In genomic region chr6:63516186-63516944, GRCh38 we compare ENCODE assay signal across 19 cellular contexts. TPM values are rescaled to one million over a fixed set of nuclear protein-coding genes. Genes with fewer than 3 reads are reported as not detected.
DNase-seq lines count a peak whose midpoint lies in the region; ATAC-seq, FAIRE-seq and TF ChIP-seq lines count a peak whose summit lies in the region.
"Had no signal": no experiment of that assay in that cellular context is flagged by ENCODE, and none has a peak within 500 bp of the region (broad histone marks: within the 10 kb centered on the region; RNA-seq: fewer than 3 reads in every experiment).

No MANE protein-coding gene starts in this region.

- H3K4me3 ChIP-seq in fibroblast of pulmonary artery (replicated peaks; ENCODE audit: low read depth, low read length) (no peak overlapping the region), pancreas (no peak overlapping the region)

- intact Hi-C loops in pancreas (cut with DNase I): no loop called here

- TF ChIP-seq CTCF in WTC11 (IDR thresholded peaks at IDR 0.05) (no peak), fibroblast of pulmonary artery (IDR thresholded peaks at IDR 0.05; ENCODE audit: low read length, missing control alignments) (no peak), pancreas (IDR thresholded peaks at IDR 0.05) (no peak)

- no peaks in the 10 kb centered on the region for H3K36me3 ChIP-seq in pancreas
- H3K36me3 ChIP-seq: brain microvascular endothelial cell had no signal

- H3K27ac Mint-ChIP-seq in WTC11 (no peak overlapping the region), immature natural killer cell (no peak overlapping the region)
- H3K27ac Mint-ChIP-seq: activated CD4-positive, alpha-beta T cell treated with anti-CD3 and anti-CD28 coated beads, Interleukin-2, amount 10 ng/mL, durations not matched to agents 7 days and 5 days; activated naive CD4-positive, alpha-beta T cell treated with anti-CD3 and anti-CD28 coated beads, Interleukin-2, amount 10 ng/mL, durations not matched to agents 7 days and 5 days had no signal

- H3K27me3 Mint-ChIP-seq in WTC11 (ENCODE audit: low read depth): no peaks in the 10 kb centered on the region; the same call in 1 of the 2 replicates
- H3K27me3 Mint-ChIP-seq in immature natural killer cell (ENCODE audit: low read depth in 3 of 3): peaks cover 0 to 9% (median 5%) of the 10 kb centered on the region in 3 donors

- TF ChIP-seq POLR2A in GM12891 (IDR thresholded peaks at IDR 0.05; ENCODE audit: low read depth, low read length): no peak

- H3K36me3 Mint-ChIP-seq in WTC11: no peaks in the 10 kb centered on the region
- H3K36me3 Mint-ChIP-seq in immature natural killer cell: no peaks in the 10 kb centered on the region
- H3K36me3 Mint-ChIP-seq: activated naive CD4-positive, alpha-beta T cell treated with anti-CD3 and anti-CD28 coated beads, Interleukin-2, amount 10 ng/mL, durations not matched to agents 7 days and 5 days had no signal

- no peak for ATAC-seq in WTC11
- peak; percentile 67 to 86 (median 78) for ATAC-seq in pancreas
- no peak for ATAC-seq in GM21723 (IDR thresholded peaks at IDR 0.05; ENCODE audit: unreplicated experiment)
- ATAC-seq in HG03571 (IDR thresholded peaks at IDR 0.05; ENCODE audit: unreplicated experiment): no peak

- 36 to 38% methylated on average over 2 of the region's 2 CpGs for WGBS in pancreas, 2 donors

- H3K4me3 Mint-ChIP-seq in WTC11 (no peak overlapping the region), immature natural killer cell (no peak overlapping the region)
- H3K4me3 Mint-ChIP-seq: activated CD4-positive, alpha-beta T cell treated with anti-CD3 and anti-CD28 coated beads, Interleukin-2, amount 10 ng/mL, durations not matched to agents 7 days and 5 days; activated naive CD4-positive, alpha-beta T cell treated with anti-CD3 and anti-CD28 coated beads, Interleukin-2, amount 10 ng/mL, durations not matched to agents 7 days and 5 days; neural crest cell had no signal

- POLR2A ChIA-PET in WTC11 (lab: Charles Lee): no interaction called here

- CTCF ChIA-PET in WTC11 (lab: Charles Lee): no interaction called here

- no peaks in the 10 kb centered on the region for H3K9me3 ChIP-seq in pancreas

- H3K9me3 Mint-ChIP-seq in WTC11 (peaks cover 3% of the 10 kb centered on the region; the same call in 1 of the 2 replicates), immature natural killer cell (peaks cover 0 to 1% (median 0%) of the 10 kb centered on the region in 6 donors)
- H3K9me3 Mint-ChIP-seq: activated CD4-positive, alpha-beta T cell treated with anti-CD3 and anti-CD28 coated beads, Interleukin-2, amount 10 ng/mL, durations not matched to agents 7 days and 5 days; activated naive CD4-positive, alpha-beta T cell treated with anti-CD3 and anti-CD28 coated beads, Interleukin-2, amount 10 ng/mL, durations not matched to agents 7 days and 5 days; neural crest cell had no signal

- H3K4me1 ChIP-seq in pancreas: peaks cover 2 to 37% (median 21%) of the 10 kb centered on the region in 3 donors

- H3K27ac ChIP-seq in pancreas: peak overlapping the region; percentile 1 to 87 (median 52)
- H3K27ac ChIP-seq: brain microvascular endothelial cell had no signal

- FAIRE-seq in GM12891 (lab: Jason Lieb, UNC) (peak; percentile 63), pancreas (lab: Jason Lieb, UNC) (no peak)
- FAIRE-seq: H1 had no signal

- no peak for DNase-seq in GM12891 (ENCODE audit: insufficient read length, low spot score)
- DNase-seq in WTC11 (ENCODE audit: low spot score): no peak
- peak; percentile 18 for DNase-seq in fibroblast of pulmonary artery (ENCODE audit: low read depth)
- no peak for DNase-seq in pancreas
- no peak for DNase-seq in immature natural killer cell
- no peak for DNase-seq in Kasumi-1 (lab: John Stamatoyannopoulos, UW)
- DNase-seq: activated CD4-positive, alpha-beta T cell treated with anti-CD3 and anti-CD28 coated beads, Interleukin-2, amount 10 ng/mL, durations not matched to agents 7 days and 5 days; activated naive CD4-positive, alpha-beta T cell treated with anti-CD3 and anti-CD28 coated beads, Interleukin-2, amount 10 ng/mL, durations not matched to agents 7 days and 5 days; brain microvascular endothelial cell; COR-L47; foreskin fibroblast; NCI-H1694 treated with DMSO at 0.1 percent for 48 hours; NCI-H446 treated with DMSO at 0.1 percent for 48 hours; right cardiac atrium; SIG-M5 had no signal

- no peaks in the 10 kb centered on the region for H3K4me1 Mint-ChIP-seq in WTC11
- H3K4me1 Mint-ChIP-seq in immature natural killer cell: no peaks in the 10 kb centered on the region

- H3K27me3 ChIP-seq in pancreas: no peaks in the 10 kb centered on the region
- H3K27me3 ChIP-seq: brain microvascular endothelial cell had no signal

TF ChIP-seq in GM12891, 5 proteins besides CTCF, POLR2A, EP300 and RAD21:
- TF ChIP-seq POU2F2 (IDR thresholded peaks at IDR 0.05; ENCODE audit: low read depth, low read length) (no peak), PAX5 (IDR thresholded peaks at IDR 0.05; ENCODE audit: insufficient read depth, low read length, severe bottlenecking) (no peak), SPI1 (IDR thresholded peaks at IDR 0.05; ENCODE audit: low read depth, low read length) (no peak), TAF1 (IDR thresholded peaks at IDR 0.05; ENCODE audit: low read depth, low read length) (no peak), POLR2AphosphoS5 (IDR thresholded peaks at IDR 0.05; ENCODE audit: low read depth, low read length) (no peak)

TF ChIP-seq in WTC11, 78 proteins besides CTCF, POLR2A, EP300 and RAD21:
- TF ChIP-seq GABPB1 (CRISPR knock-in tag; IDR thresholded peaks at IDR 0.05) (peak; percentile 78), SP1 (CRISPR knock-in tag; conservative IDR thresholded peaks at IDR 0.05) (no peak)

RNA-seq across cellular contexts. Expression of gene PTP4A1, which starts 55.9 kb away (rescaled TPM):
- 35.5 TPM for polyA plus RNA-seq in GM12891 (2012; ENCODE audit: low read depth, missing spikeins)
- total RNA-seq in WTC11 (2021) (51.4 to 56.9 TPM (median 55.0 TPM) in 3 replicates), pancreas (10 to 100 TPM; 24.8 to 77.8 (median 40.7) TPM)
- polyA plus RNA-seq in pancreas (10 to 100 TPM in 1 of 2 donors, 1 to 10 TPM in 1; 5.4 to 13.7 TPM), immature natural killer cell (10 to 100 TPM; 56.5 to 88.9 (median 60.6) TPM)

Comparison
In these comparisons a context has a peak if more than half of its experiments do, and no peak if none do; other contexts are left out.
1. ATAC-seq: peak in pancreas (4 of 4); none in WTC11 (single experiment), GM21723 (single experiment) and HG03571 (single experiment).